16 cellular contexts compared by ENCODE assay signal in genomic region chr11:47586456-47586855, GRCh38. TPM values are rescaled to one million over a fixed set of nuclear protein-coding genes. Genes with fewer than 3 reads are reported as not detected.
DNase-seq lines count a peak whose midpoint lies in the region; ATAC-seq and TF ChIP-seq lines count a peak whose summit lies in the region.
"Had no signal": no experiment of that assay in that cellular context is flagged by ENCODE, and none has a peak within 500 bp of the region (broad histone marks: within the 10 kb centered on the region; RNA-seq: fewer than 3 reads in every experiment).

A gene with protein sequence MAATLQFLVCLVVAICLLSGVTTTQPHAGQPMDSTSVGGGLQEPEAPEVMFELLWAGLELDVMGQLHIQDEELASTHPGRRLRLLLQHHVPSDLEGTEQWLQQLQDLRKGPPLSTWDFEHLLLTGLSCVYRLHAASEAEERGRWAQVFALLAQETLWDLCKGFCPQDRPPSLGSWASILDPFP (plus strand): TSS chr11:47586678. CDS start chr11:47586769, 91 bp downstream.

- in situ Hi-C loops in HAP-1 (cut with MboI; ENCODE audit: low sequenced_read_pairs): no loop called here

- H3K4me3 Mint-ChIP-seq in osteocyte (ENCODE audit: unreplicated experiment): no peak within 1 kb of the TSS
- H3K4me3 Mint-ChIP-seq in activated T-helper 2 cell treated with anti-CD3 and anti-CD28 coated beads, Interferon-gamma antibody, Interleukin-2, Interleukin-4, amounts not matched to agents 10 μg/mL and 5 μg/mL and 100 μg/mL, durations not matched to agents 14 hours and 24 hours and 36 hours (ENCODE audit: low read depth): no peak within 1 kb of the TSS
- H3K4me3 Mint-ChIP-seq: activated CD4-positive, alpha-beta memory T cell treated with anti-CD3 and anti-CD28 coated beads for 36 hours; naive B cell had no signal

- peaks cover 21% of the 10 kb centered on the region for H3K36me3 Mint-ChIP-seq in osteocyte (ENCODE audit: unreplicated experiment)
- H3K36me3 Mint-ChIP-seq in activated T-helper 2 cell treated with anti-CD3 and anti-CD28 coated beads, Interferon-gamma antibody, Interleukin-2, Interleukin-4, amounts not matched to agents 10 μg/mL and 5 μg/mL and 100 μg/mL, durations not matched to agents 14 hours and 24 hours and 36 hours (ENCODE audit: low read depth): peaks cover 32% of the 10 kb centered on the region

- H3K79me2 ChIP-seq in DND-41 (ENCODE audit: insufficient read depth, low read length) (peaks cover 6% of the 10 kb centered on the region; the same call in 1 of the 2 replicates), Loucy (ENCODE audit: insufficient read depth, low read length) (peaks cover 70% of the 10 kb centered on the region)

- H3K9me3 ChIP-seq in DND-41 (ENCODE audit: insufficient read depth, low read length, severe bottlenecking) (no peaks in the 10 kb centered on the region), Loucy (ENCODE audit: insufficient read depth, low read depth, low read length) (no peaks in the 10 kb centered on the region), HAP-1 (no peaks in the 10 kb centered on the region)
- H3K9me3 ChIP-seq: tibial nerve had no signal

- H3K27ac Mint-ChIP-seq in osteocyte (ENCODE audit: unreplicated experiment): peak within 1 kb of the TSS; percentile 55
- H3K27ac Mint-ChIP-seq in activated T-helper 2 cell treated with anti-CD3 and anti-CD28 coated beads, Interferon-gamma antibody, Interleukin-2, Interleukin-4, amounts not matched to agents 10 μg/mL and 5 μg/mL and 100 μg/mL, durations not matched to agents 14 hours and 24 hours and 36 hours: no peak within 1 kb of the TSS
- H3K27ac Mint-ChIP-seq: activated CD4-positive, alpha-beta memory T cell treated with anti-CD3 and anti-CD28 coated beads for 36 hours had no signal

- no peak within 1 kb of the TSS for H2AFZ ChIP-seq in DND-41 (ENCODE audit: low read depth, low read length)
- H2AFZ ChIP-seq in Loucy (ENCODE audit: low read length): no peak within 1 kb of the TSS

- 0 out of 2 replicates have a peak, but pooled peaks cover 11% of the 10 kb centered on the region for H3F3A ChIP-seq in Loucy (ENCODE audit: low read depth)

- ATAC-seq in DND-41 (ENCODE audit: insufficient read depth, low read depth): peak; percentile 27; the same call in 1 of the 3 replicates

- peaks cover 39% of the 10 kb centered on the region for H3K36me3 ChIP-seq in DND-41 (ENCODE audit: insufficient read depth, low read length)
- H3K36me3 ChIP-seq in Loucy (ENCODE audit: insufficient read depth, low read length): peaks cover 36% of the 10 kb centered on the region; the same call in 1 of the 2 replicates
- peaks cover 29% of the 10 kb centered on the region for H3K36me3 ChIP-seq in HAP-1 (replicated peaks)

- TF ChIP-seq CTCF in DND-41 (IDR thresholded peaks at IDR 0.05; ENCODE audit: borderline replicate concordance, extremely low read depth, low read length, poor library complexity, severe bottlenecking) (no peak), Loucy (conservative IDR thresholded peaks at IDR 0.05; ENCODE audit: low read length) (no peak), osteocyte (IDR thresholded peaks at IDR 0.05) (no peak)

- H4K20me1 ChIP-seq in DND-41 (ENCODE audit: insufficient read depth, low read length): peaks cover 8% of the 10 kb centered on the region; the same call in 1 of the 2 replicates
- H4K20me1 ChIP-seq in Loucy (ENCODE audit: insufficient read depth, low read length, poor library complexity, severe bottlenecking): peaks cover 4% of the 10 kb centered on the region

- no peak within 1 kb of the TSS for H3K27ac ChIP-seq in DND-41 (ENCODE audit: low read length)

- no peak for DNase-seq in DND-41
- peak; percentile 46 for DNase-seq in fibroblast of the conjunctiva (ENCODE audit: low read depth)
- no peak for DNase-seq in osteocyte (ENCODE audit: extremely low spot score, unreplicated experiment)
- no peak for DNase-seq in activated T-helper 2 cell treated with anti-CD3 and anti-CD28 coated beads, Interferon-gamma antibody, Interleukin-2, Interleukin-4, amounts not matched to agents 10 μg/mL and 5 μg/mL and 100 μg/mL, durations not matched to agents 14 hours and 24 hours and 36 hours (ENCODE audit: low spot score)
- no peak for DNase-seq in retina
- no peak for DNase-seq in LoVo (ENCODE audit: low spot score)
- DNase-seq in HAP-1 (ENCODE audit: low spot score in 2 of 2): no peak
- DNase-seq: activated CD4-positive, alpha-beta memory T cell treated with anti-CD3 and anti-CD28 coated beads for 36 hours; naive B cell; NCI-H1694; NCI-H524; stimulated activated CD4-positive, alpha-beta T cell treated with anti-CD3 and anti-CD28 coated beads, Interleukin-1b, Interleukin-23, amount 100 ng/mL, for 48 hours had no signal

- H3K4me1 ChIP-seq in DND-41 (ENCODE audit: insufficient read depth, low read length) (0 out of 2 replicates have a peak, but pooled peaks cover 10% of the 10 kb centered on the region), Loucy (ENCODE audit: insufficient read depth, low read length, poor library complexity, severe bottlenecking) (peaks cover 63% of the 10 kb centered on the region), HAP-1 (no peaks in the 10 kb centered on the region)

- no peaks in the 10 kb centered on the region for H3K9me2 ChIP-seq in Loucy (replicated peaks; ENCODE audit: low read depth, low read length)

- H3K9ac ChIP-seq in DND-41 (ENCODE audit: low read depth, low read length) (no peak within 1 kb of the TSS), Loucy (ENCODE audit: low read depth, low read length, poor library complexity, severe bottlenecking) (peak within 1 kb of the TSS; percentile 65)

- H3K9me3 Mint-ChIP-seq in osteocyte (ENCODE audit: unreplicated experiment): no peaks in the 10 kb centered on the region
- no peaks in the 10 kb centered on the region for H3K9me3 Mint-ChIP-seq in activated T-helper 2 cell treated with anti-CD3 and anti-CD28 coated beads, Interferon-gamma antibody, Interleukin-2, Interleukin-4, amounts not matched to agents 10 μg/mL and 5 μg/mL and 100 μg/mL, durations not matched to agents 14 hours and 24 hours and 36 hours
- H3K9me3 Mint-ChIP-seq: activated CD4-positive, alpha-beta memory T cell treated with anti-CD3 and anti-CD28 coated beads for 36 hours had no signal

- H3K4me3 ChIP-seq in DND-41 (ENCODE audit: low read depth in 1 of 2, low read length in 2 of 2): no peak within 1 kb of the TSS
- H3K4me3 ChIP-seq in Loucy (ENCODE audit: low read length, poor library complexity, severe bottlenecking): peak within 1 kb of the TSS; percentile 60
- no peak within 1 kb of the TSS for H3K4me3 ChIP-seq in HAP-1

- no peaks in the 10 kb centered on the region for H3K4me1 Mint-ChIP-seq in osteocyte (ENCODE audit: unreplicated experiment)
- no peaks in the 10 kb centered on the region for H3K4me1 Mint-ChIP-seq in activated T-helper 2 cell treated with anti-CD3 and anti-CD28 coated beads, Interferon-gamma antibody, Interleukin-2, Interleukin-4, amounts not matched to agents 10 μg/mL and 5 μg/mL and 100 μg/mL, durations not matched to agents 14 hours and 24 hours and 36 hours (ENCODE audit: low read depth)

- H3K27me3 ChIP-seq in DND-41 (ENCODE audit: insufficient read depth, low read length, poor library complexity) (no peaks in the 10 kb centered on the region), Loucy (ENCODE audit: insufficient read depth, low read length, poor library complexity, severe bottlenecking) (no peaks in the 10 kb centered on the region), HAP-1 (ENCODE audit: low read depth) (no peaks in the 10 kb centered on the region)
- H3K27me3 ChIP-seq: tibial nerve had no signal

- no peaks in the 10 kb centered on the region for H3K27me3 Mint-ChIP-seq in osteocyte (ENCODE audit: unreplicated experiment)
- no peaks in the 10 kb centered on the region for H3K27me3 Mint-ChIP-seq in activated T-helper 2 cell treated with anti-CD3 and anti-CD28 coated beads, Interferon-gamma antibody, Interleukin-2, Interleukin-4, amounts not matched to agents 10 μg/mL and 5 μg/mL and 100 μg/mL, durations not matched to agents 14 hours and 24 hours and 36 hours (ENCODE audit: low read depth)
- H3K27me3 Mint-ChIP-seq: activated CD4-positive, alpha-beta memory T cell treated with anti-CD3 and anti-CD28 coated beads for 36 hours; naive B cell had no signal

- intact Hi-C loops in activated T-helper 2 cell treated with anti-CD3 and anti-CD28 coated beads, Interferon-gamma antibody, Interleukin-2, Interleukin-4, amounts not matched to agents 10 μg/mL and 5 μg/mL and 100 μg/mL, durations not matched to agents 14 hours and 24 hours and 36 hours (cut with micrococcal nuclease): no loop called here

- H3K4me2 ChIP-seq in DND-41 (ENCODE audit: insufficient read depth, low read length) (no peak within 1 kb of the TSS), Loucy (ENCODE audit: low read depth, low read length, poor library complexity, severe bottlenecking) (peak within 1 kb of the TSS; percentile 72)

RNA-seq across cellular contexts. Expression of the gene that starts here (rescaled TPM):
- 0.32 and 0.52 TPM in 2 replicates for total RNA-seq in osteocyte
- 0.25 and 0.39 TPM in 2 replicates for total RNA-seq in activated T-helper 2 cell treated with anti-CD3 and anti-CD28 coated beads, Interferon-gamma antibody, Interleukin-2, Interleukin-4, amounts not matched to agents 10 μg/mL and 5 μg/mL and 100 μg/mL, durations not matched to agents 14 hours and 24 hours and 36 hours
- total RNA-seq: activated CD4-positive, alpha-beta memory T cell treated with anti-CD3 and anti-CD28 coated beads for 36 hours; fibroblast of lung; renal cortical epithelial cell had no signal
